10 cellular contexts compared by ENCODE assay signal in the genomic region with DNA sequence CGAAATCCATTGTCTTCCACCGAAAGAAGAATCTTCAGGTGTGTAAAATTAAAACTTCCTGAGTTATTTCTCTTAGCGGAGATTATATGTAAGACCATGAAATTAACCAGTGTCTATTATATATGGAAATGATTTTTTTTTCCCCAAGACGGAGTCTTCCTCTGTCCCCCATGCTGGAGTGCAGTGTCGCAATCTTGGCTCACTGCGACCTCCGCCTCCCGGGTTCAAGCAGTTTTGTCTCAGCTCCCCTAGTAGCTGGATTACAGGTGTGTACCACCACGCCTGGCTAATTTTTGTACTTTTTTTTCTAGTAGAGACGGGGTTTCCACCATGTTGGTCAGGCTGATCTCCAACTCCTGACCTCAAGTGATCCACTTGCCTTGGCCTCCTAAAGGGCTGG. TPM values are rescaled to one million over a fixed set of nuclear protein-coding genes. Genes with fewer than 3 reads are reported as not detected.
DNase-seq lines count a peak whose midpoint lies in the region; ATAC-seq and TF ChIP-seq lines count a peak whose summit lies in the region.
"Had no signal": no experiment of that assay in that cellular context is flagged by ENCODE, and none has a peak within 500 bp of the region (broad histone marks: within the 10 kb centered on the region; RNA-seq: fewer than 3 reads in every experiment).

No MANE protein-coding gene starts in this region.

- no peak for TF ChIP-seq RAD21 in Ishikawa (IDR thresholded peaks at IDR 0.05; ENCODE audit: low read depth)

- ATAC-seq in activated CD8-positive, alpha-beta memory T cell treated with anti-CD3 and anti-CD28 coated beads, Interleukin-2, amount 10 ng/mL, durations not matched to agents 7 days and 5 days, result no peak
- ATAC-seq: heart right ventricle, left ventricle myocardium superior had no signal

- TF ChIP-seq CTCF in neural crest cell (conservative IDR thresholded peaks at IDR 0.05), result no peak
- no peak for TF ChIP-seq CTCF in chondrocyte (IDR thresholded peaks at IDR 0.05)

- no peaks in the 10 kb centered on the region for H3K27me3 Mint-ChIP-seq in activated CD8-positive, alpha-beta memory T cell treated with anti-CD3 and anti-CD28 coated beads, Interleukin-2, amount 10 ng/mL, durations not matched to agents 7 days and 5 days
- no peaks in the 10 kb centered on the region for H3K27me3 Mint-ChIP-seq in activated naive CD8-positive, alpha-beta T cell
- H3K27me3 Mint-ChIP-seq in neural crest cell (ENCODE audit: low read depth) (peaks cover 6% of the 10 kb centered on the region), chondrocyte (ENCODE audit: low read depth) (no peaks in the 10 kb centered on the region)

- peak overlapping the region; percentile 95 for H3K4me3 Mint-ChIP-seq in activated CD8-positive, alpha-beta memory T cell treated with anti-CD3 and anti-CD28 coated beads, Interleukin-2, amount 10 ng/mL, durations not matched to agents 7 days and 5 days
- peak overlapping the region; percentile 100 for H3K4me3 Mint-ChIP-seq in activated naive CD8-positive, alpha-beta T cell
- H3K4me3 Mint-ChIP-seq in neural crest cell (peak overlapping the region; percentile 96), chondrocyte (ENCODE audit: unreplicated experiment) (no peak overlapping the region)

- H3K4me1 Mint-ChIP-seq in activated CD8-positive, alpha-beta memory T cell treated with anti-CD3 and anti-CD28 coated beads, Interleukin-2, amount 10 ng/mL, durations not matched to agents 7 days and 5 days, result peaks cover 68% of the 10 kb centered on the region
- H3K4me1 Mint-ChIP-seq in activated naive CD8-positive, alpha-beta T cell (ENCODE audit: low read depth), result peaks cover 67% of the 10 kb centered on the region
- H3K4me1 Mint-ChIP-seq in neural crest cell, result peaks cover 62% of the 10 kb centered on the region
- H3K4me1 Mint-ChIP-seq in chondrocyte (ENCODE audit: low read depth), result peaks cover 42% of the 10 kb centered on the region

- H3K9me3 Mint-ChIP-seq in activated CD8-positive, alpha-beta memory T cell treated with anti-CD3 and anti-CD28 coated beads, Interleukin-2, amount 10 ng/mL, durations not matched to agents 7 days and 5 days (ENCODE audit: low read depth), result no peaks in the 10 kb centered on the region
- no peaks in the 10 kb centered on the region for H3K9me3 Mint-ChIP-seq in activated naive CD8-positive, alpha-beta T cell (ENCODE audit: low read depth)
- H3K9me3 Mint-ChIP-seq in neural crest cell (no peaks in the 10 kb centered on the region), chondrocyte (ENCODE audit: low read depth) (no peaks in the 10 kb centered on the region)

- DNase-seq in activated CD8-positive, alpha-beta memory T cell treated with anti-CD3 and anti-CD28 coated beads, Interleukin-2, amount 10 ng/mL, durations not matched to agents 7 days and 5 days, result no peak
- no peak for DNase-seq in activated CD8-positive, alpha-beta memory T cell treated with anti-CD3 and anti-CD28 coated beads for 24 hours
- no peak for DNase-seq in neural crest cell (ENCODE audit: low read depth, low spot score)
- no peak for DNase-seq in NCI-H1092 (lab: John Stamatoyannopoulos, UW)
- no peak for DNase-seq in chondrocyte (ENCODE audit: low spot score)
- DNase-seq in NCI-H1694 treated with DMSO at 0.1 percent for 48 hours (lab: John Stamatoyannopoulos, UW), result no peak
- DNase-seq: heart right ventricle, left ventricle myocardium superior had no signal

- peaks cover 51% of the 10 kb centered on the region for H3K36me3 Mint-ChIP-seq in activated CD8-positive, alpha-beta memory T cell treated with anti-CD3 and anti-CD28 coated beads, Interleukin-2, amount 10 ng/mL, durations not matched to agents 7 days and 5 days
- H3K36me3 Mint-ChIP-seq in activated naive CD8-positive, alpha-beta T cell, result peaks cover 34% of the 10 kb centered on the region
- H3K36me3 Mint-ChIP-seq in neural crest cell (ENCODE audit: low read depth) (peaks cover 38% of the 10 kb centered on the region), chondrocyte (ENCODE audit: low read depth) (peaks cover 41% of the 10 kb centered on the region)

- TF ChIP-seq EP300 in Ishikawa (IDR thresholded peaks at IDR 0.05; ENCODE audit: borderline replicate concordance), result no peak

- CTCF ChIA-PET in activated CD8-positive, alpha-beta memory T cell treated with anti-CD3 and anti-CD28 coated beads, Interleukin-2, amount 10 ng/mL, durations not matched to agents 7 days and 5 days (lab: Charles Lee), result no interaction called here

- H3K27ac Mint-ChIP-seq in activated CD8-positive, alpha-beta memory T cell treated with anti-CD3 and anti-CD28 coated beads, Interleukin-2, amount 10 ng/mL, durations not matched to agents 7 days and 5 days, result peak overlapping the region; percentile 92
- H3K27ac Mint-ChIP-seq in activated naive CD8-positive, alpha-beta T cell, result peak overlapping the region; percentile 100
- H3K27ac Mint-ChIP-seq in neural crest cell (ENCODE audit: unreplicated experiment) (no peak overlapping the region), chondrocyte (ENCODE audit: unreplicated experiment) (no peak overlapping the region)

TF ChIP-seq in Ishikawa, 13 proteins besides CTCF, POLR2A, EP300 and RAD21:
- TF ChIP-seq CEBPB (IDR thresholded peaks at IDR 0.05), result peak; percentile 51; the same call in 1 of the 2 replicates
- TF ChIP-seq, protein P1, sequence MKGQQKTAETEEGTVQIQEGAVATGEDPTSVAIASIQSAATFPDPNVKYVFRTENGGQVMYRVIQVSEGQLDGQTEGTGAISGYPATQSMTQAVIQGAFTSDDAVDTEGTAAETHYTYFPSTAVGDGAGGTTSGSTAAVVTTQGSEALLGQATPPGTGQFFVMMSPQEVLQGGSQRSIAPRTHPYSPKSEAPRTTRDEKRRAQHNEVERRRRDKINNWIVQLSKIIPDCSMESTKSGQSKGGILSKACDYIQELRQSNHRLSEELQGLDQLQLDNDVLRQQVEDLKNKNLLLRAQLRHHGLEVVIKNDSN (IDR thresholded peaks at IDR 0.05), result no peak
- TF ChIP-seq, protein P2, sequence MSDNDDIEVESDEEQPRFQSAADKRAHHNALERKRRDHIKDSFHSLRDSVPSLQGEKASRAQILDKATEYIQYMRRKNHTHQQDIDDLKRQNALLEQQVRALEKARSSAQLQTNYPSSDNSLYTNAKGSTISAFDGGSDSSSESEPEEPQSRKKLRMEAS (IDR thresholded peaks at IDR 0.05), result no peak

RNA-seq across cellular contexts. Expression of a gene that starts 2.8 kb away (rescaled TPM):
- total RNA-seq in activated CD8-positive, alpha-beta memory T cell treated with anti-CD3 and anti-CD28 coated beads, Interleukin-2, amount 10 ng/mL, durations not matched to agents 7 days and 5 days, result 1,000 to 10,000 TPM; 1,047 to 1,473 TPM
- total RNA-seq in neural crest cell, result 1,593 and 1,610 TPM in 2 replicates
- total RNA-seq in chondrocyte, result 509 to 544 TPM (median 519 TPM) in 3 replicates

RNA-seq across cellular contexts. Expression of a gene that starts 35.6 kb away (rescaled TPM):
- total RNA-seq in activated CD8-positive, alpha-beta memory T cell treated with anti-CD3 and anti-CD28 coated beads, Interleukin-2, amount 10 ng/mL, durations not matched to agents 7 days and 5 days, result 10 to 100 TPM; 17.2 to 17.8 TPM
- total RNA-seq in neural crest cell (31.0 and 32.7 TPM in 2 replicates), chondrocyte (28.4 to 42.6 TPM (median 40.4 TPM) in 3 replicates)

Comparison
In these comparisons a context has a peak if more than half of its experiments do, and no peak if none do; other contexts are left out.
1. H3K27ac Mint-ChIP-seq: peak in activated CD8-positive, alpha-beta memory T cell treated with anti-CD3 and anti-CD28 coated beads, Interleukin-2, amount 10 ng/mL, durations not matched to agents 7 days and 5 days (single experiment) and activated naive CD8-positive, alpha-beta T cell (single experiment); none in neural crest cell (single experiment) and chondrocyte (single experiment).